Comparison of ENCODE assay signal across 26 cellular contexts in genomic region chr15:89429023-89429422, GRCh38.
DNase-seq lines count a peak whose midpoint lies in the region; ATAC-seq, FAIRE-seq and TF ChIP-seq lines count a peak whose summit lies in the region.
"Had no signal": no experiment of that assay in that cellular context is flagged by ENCODE, and none has a peak within 500 bp of the region (broad histone marks: within the 10 kb centered on the region; RNA-seq: fewer than 3 reads in every experiment).

No MANE protein-coding gene starts in this region.

- DNase-seq in A549 (ENCODE audit: low read depth in 1 of 2, low spot score in 1 of 2) (peak in 1 of 2 experiments; percentile 64), CD1c-positive myeloid dendritic cell (ENCODE audit: extremely low spot score) (peak; percentile 51), LoVo (ENCODE audit: low spot score) (peak; percentile 65), astrocyte of the hippocampus (ENCODE audit: low read depth, low spot score) (peak; percentile 49), type B pancreatic cell (ENCODE audit: extremely low spot score, unreplicated experiment) (no peak)
- DNase-seq: activated B cell treated with CpG ODN at 0.5 μM for 24 hours; activated CD8-positive, alpha-beta T cell treated with anti-CD3 and anti-CD28 coated beads, Interleukin-2, amount 10 ng/mL, durations not matched to agents 7 days and 5 days; activated naive CD4-positive, alpha-beta T cell treated with Interleukin-2 at 50 U/mL for 16 hours; activated T-cell treated with anti-CD3 and anti-CD28 coated beads, Interleukin-2, amount 50 U/mL, for 4 hours; Caco-2; cerebellar nuclear complex; foreskin melanocyte; islet precursor cell; lower lobe of right lung; NCI-H1092 treated with DMSO at 0.1 percent for 48 hours; NCI-H2107; NCI-H524; OCI-M1; psoas muscle; SIG-M5; stimulated activated naive CD4-positive, alpha-beta T cell treated with Interleukin-2 at 50 U/mL for 16 hours; tibial artery had no signal

- WGBS in A549 (ENCODE audit: missing lambda C conversion rate) = 57% methylated on average over 1 of the region's 1 CpG

- TF ChIP-seq POLR2A in A549 (IDR thresholded peaks at IDR 0.05; ENCODE audit: low read length) = no peak

- H3K4me1 Mint-ChIP-seq in type B pancreatic cell (ENCODE audit: unreplicated experiment) = peaks cover 5% of the 10 kb centered on the region

- no peak overlapping the region for H3K27ac ChIP-seq in A549
- H3K27ac ChIP-seq: lower lobe of right lung, psoas muscle, skin epidermis, tibial artery had no signal

- H3K4me3 Mint-ChIP-seq in type B pancreatic cell = no peak overlapping the region
- H3K4me3 Mint-ChIP-seq: activated B cell treated with CpG ODN at 0.5 μM for 24 hours; activated CD8-positive, alpha-beta T cell treated with anti-CD3 and anti-CD28 coated beads, Interleukin-2, amount 10 ng/mL, durations not matched to agents 7 days and 5 days; activated T-cell treated with anti-CD3 and anti-CD28 coated beads, Interleukin-2, amount 50 U/mL, for 4 hours; T-helper 2 cell treated with Interferon-gamma antibody and Interleukin-4, amounts not matched to agents 5 μg/mL and 100 μg/mL, for 36 hours had no signal

- peaks cover 88% of the 10 kb centered on the region for H3K27me3 Mint-ChIP-seq in type B pancreatic cell

- no peak for FAIRE-seq in A549 (lab: Jason Lieb, UNC)

- no peak overlapping the region for H3K4me3 ChIP-seq in A549
- H3K4me3 ChIP-seq: lower lobe of right lung, psoas muscle, skin epidermis, tibial artery had no signal

- H3K4me1 ChIP-seq in A549 = peaks cover 27% of the 10 kb centered on the region; the same call in 2 of the 3 replicates
- H3K4me1 ChIP-seq: Caco-2 had no signal

- H3K9me3 ChIP-seq in A549 = no peaks in the 10 kb centered on the region
- H3K9me3 ChIP-seq: Caco-2, lower lobe of right lung, psoas muscle, tibial artery had no signal

- no peak for TF ChIP-seq CTCF in A549 (IDR thresholded peaks at IDR 0.05)
- TF ChIP-seq CTCF in type B pancreatic cell (conservative IDR thresholded peaks at IDR 0.05) = no peak

- CTCF ChIA-PET in A549 (lab: Yijun Ruan, JAX) = interaction anchor here (0.9 to 6.5 kb wide), 9 partner anchors 11 to 222 kb away, joined by 3 to 244 read pairs (median 24); no protein-coding TSS in a partner anchor

- POLR2A ChIA-PET in A549 (lab: Yijun Ruan, JAX) = no interaction called here

- H3K4me2 ChIP-seq in A549 = peak overlapping the region; percentile 5; the same call in 1 of the 3 replicates

- ATAC-seq in A549 (no peak), GM18498 (IDR thresholded peaks at IDR 0.05; ENCODE audit: unreplicated experiment) (no peak), GM18873 (IDR thresholded peaks at IDR 0.05; ENCODE audit: low FRiP score, unreplicated experiment) (no peak)
- ATAC-seq: activated CD8-positive, alpha-beta T cell treated with anti-CD3 and anti-CD28 coated beads, Interleukin-2, amount 10 ng/mL, durations not matched to agents 7 days and 5 days; activated T-cell treated with anti-CD3 and anti-CD28 coated beads, Interleukin-2, amount 50 U/mL, for 4 hours; lower lobe of right lung; psoas muscle had no signal

- no peak for TF ChIP-seq EP300 in A549 (IDR thresholded peaks at IDR 0.05)

- no peaks in the 10 kb centered on the region for H3K9me3 Mint-ChIP-seq in type B pancreatic cell
- H3K9me3 Mint-ChIP-seq: activated B cell treated with CpG ODN at 0.5 μM for 24 hours; activated T-cell treated with anti-CD3 and anti-CD28 coated beads, Interleukin-2, amount 50 U/mL, for 4 hours; T-helper 2 cell treated with Interferon-gamma antibody and Interleukin-4, amounts not matched to agents 5 μg/mL and 100 μg/mL, for 36 hours had no signal

- TF ChIP-seq RAD21 in A549 (conservative IDR thresholded peaks at IDR 0.05 in 1 of 2, IDR thresholded peaks at IDR 0.05 in 1 of 2) = no peak

- H3K27ac Mint-ChIP-seq in type B pancreatic cell = no peak overlapping the region
- H3K27ac Mint-ChIP-seq: activated B cell treated with CpG ODN at 0.5 μM for 24 hours; activated CD8-positive, alpha-beta T cell treated with anti-CD3 and anti-CD28 coated beads, Interleukin-2, amount 10 ng/mL, durations not matched to agents 7 days and 5 days; T-helper 2 cell treated with Interferon-gamma antibody and Interleukin-4, amounts not matched to agents 5 μg/mL and 100 μg/mL, for 36 hours had no signal

- no peaks in the 10 kb centered on the region for H3K36me3 Mint-ChIP-seq in type B pancreatic cell

TF ChIP-seq in A549, 52 proteins besides CTCF, POLR2A, EP300 and RAD21:
- TF ChIP-seq MAZ (IDR thresholded peaks at IDR 0.05; ENCODE audit: borderline replicate concordance, low read depth, low read length) (no peak), CBX8 (IDR thresholded peaks at IDR 0.05) (no peak), E2F6 (IDR thresholded peaks at IDR 0.05; ENCODE audit: borderline replicate concordance, low read depth) (no peak), SREBF2 (IDR thresholded peaks at IDR 0.05) (no peak), HOXA7 (CRISPR knock-in tag; IDR thresholded peaks at IDR 0.05) (no peak), POLR2AphosphoS2 (conservative IDR thresholded peaks at IDR 0.05; ENCODE audit: low read length) (no peak), EHMT2 (IDR thresholded peaks at IDR 0.05; ENCODE audit: low read depth) (no peak), MYC (IDR thresholded peaks at IDR 0.05; ENCODE audit: borderline replicate concordance, low read length) (no peak), HDAC2 (IDR thresholded peaks at IDR 0.05) (no peak), BHLHE40 (IDR thresholded peaks at IDR 0.05; ENCODE audit: low read depth, low read length) (no peak), TP53 (CRISPR knock-in tag; IDR thresholded peaks at IDR 0.05) (no peak), NFE2L2 (conservative IDR thresholded peaks at IDR 0.05; ENCODE audit: low read length) (no peak), SMC3 (IDR thresholded peaks at IDR 0.05) (no peak)
